ENCODE assay signal across 8 cellular contexts in the genomic region with DNA sequence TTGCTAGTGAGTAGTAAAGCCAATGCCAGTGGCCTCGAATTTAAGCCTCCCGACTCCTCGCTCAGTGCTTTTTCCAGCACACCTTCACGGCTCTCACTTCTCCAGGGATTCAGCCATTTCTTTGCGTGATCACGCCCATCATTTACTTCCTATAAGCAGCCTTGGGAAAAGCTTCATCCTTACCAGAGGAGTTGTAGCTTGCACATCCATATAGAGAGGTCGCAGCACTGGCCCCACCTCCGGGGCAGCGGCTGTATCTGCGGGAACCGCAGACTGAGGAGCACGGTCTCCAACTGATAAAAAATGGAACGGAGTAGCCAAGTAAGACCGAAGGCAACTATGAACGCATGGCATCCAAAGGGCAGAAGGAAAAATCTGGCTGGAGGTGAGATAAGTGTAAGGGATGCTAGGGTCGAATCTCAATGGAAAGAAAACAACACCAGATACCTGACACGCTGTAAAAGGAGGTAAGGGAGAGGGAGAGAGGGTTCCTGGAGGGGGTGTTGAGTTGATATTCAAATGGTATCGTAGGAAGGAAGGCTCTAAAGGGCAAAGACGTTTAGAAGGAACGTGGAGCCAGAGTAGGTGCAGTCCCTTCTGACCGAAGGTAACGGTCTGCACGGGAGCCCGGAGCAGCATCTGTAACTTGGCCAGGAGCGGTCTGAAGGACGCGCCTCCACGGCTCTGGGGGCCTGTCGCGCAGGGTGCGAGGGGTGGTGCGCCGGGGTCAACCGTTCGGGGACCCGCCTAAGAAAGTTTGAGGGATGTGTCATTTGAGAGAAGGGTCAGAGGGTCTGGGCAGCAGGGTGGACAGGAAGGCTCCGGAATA. TPM values are rescaled to one million over a fixed set of nuclear protein-coding genes. Genes with fewer than 3 reads are reported as not detected.
DNase-seq lines count a peak whose midpoint lies in the region; ATAC-seq, FAIRE-seq and TF ChIP-seq lines count a peak whose summit lies in the region.

No MANE protein-coding gene starts in this region.

- H3K4me3 ChIP-seq in HUES48 (ENCODE audit: low read depth, low read length) (peak overlapping the region; percentile 95), heart left ventricle (peak overlapping the region; percentile 68 to 99 (median 88)), prostate gland (peak overlapping the region; percentile 78 to 92)

- no peaks in the 10 kb centered on the region for H3K9me3 ChIP-seq in HUES48 (ENCODE audit: control insufficient read depth, insufficient read depth, low read length)
- H3K9me3 ChIP-seq in heart left ventricle = no peaks in the 10 kb centered on the region
- H3K9me3 ChIP-seq in prostate gland = no peaks in the 10 kb centered on the region

- TF ChIP-seq CTCF in heart left ventricle (IDR thresholded peaks at IDR 0.05) (no peak), prostate gland (IDR thresholded peaks at IDR 0.05) (no peak)

- TF ChIP-seq POLR2A in heart left ventricle (IDR thresholded peaks at IDR 0.05) (no peak), prostate gland (IDR thresholded peaks at IDR 0.05) (no peak)

- WGBS in heart left ventricle, 4 donors = 5 to 8% (median 7%) methylated on average over 36 to 37 of the region's 37 CpGs
- WGBS in prostate gland = 5% methylated on average over 28 of the region's 37 CpGs

- no peaks in the 10 kb centered on the region for H3K27me3 ChIP-seq in HUES48 (ENCODE audit: control insufficient read depth, insufficient read depth, low read length)
- no peaks in the 10 kb centered on the region for H3K27me3 ChIP-seq in heart left ventricle
- no peaks in the 10 kb centered on the region for H3K27me3 ChIP-seq in prostate gland (replicated peaks; ENCODE audit: insufficient read depth)

- H3K4me1 ChIP-seq in HUES48 (ENCODE audit: control insufficient read depth, insufficient read depth, low read length) (peaks cover 6% of the 10 kb centered on the region), heart left ventricle (peaks cover 4 to 26% (median 17%) of the 10 kb centered on the region in 12 donors), prostate gland (replicated peaks) (no peaks in the 10 kb centered on the region)

- ATAC-seq in heart left ventricle (peak; percentile 13 to 54 (median 42)), GM18873 (IDR thresholded peaks at IDR 0.05; ENCODE audit: low FRiP score, unreplicated experiment) (no peak)

- H3K36me3 ChIP-seq in HUES48 (ENCODE audit: control insufficient read depth, insufficient read depth, low read length) (peaks cover 47% of the 10 kb centered on the region), heart left ventricle (peaks cover 0 to 65% (median 60%) of the 10 kb centered on the region in 9 donors), prostate gland (peaks cover 0 to 9% of the 10 kb centered on the region in 2 donors)

- DNase-seq in AG20443 (ENCODE audit: low spot score) (peak; percentile 30), GM19239 (ENCODE audit: insufficient read length, low spot score) (no peak), heart left ventricle (peak in 1 of 5 donors; percentile 38), prostate gland (ENCODE audit: low spot score) (peak; percentile 10)
- peak; percentile 35 to 37 for DNase-seq in activated T-cell treated with anti-CD3 and anti-CD28 coated beads, Interleukin-2, amount 50 U/mL, for 48 hours
- DNase-seq in NK-92 treated with Interleukin-12 subunit alpha and Interleukin-12 subunit beta, amount 100 ng/mL, for 24 hours (lab: John Stamatoyannopoulos, UW) = no peak

- FAIRE-seq in GM19239 (lab: Jason Lieb, UNC) = peak; percentile 63

- intact Hi-C loops in heart left ventricle (cut with DNase I) = loop anchor here in 3 of 10 donors (1.0 to 10.0 kb wide), 6 partner anchors 44 to 236 kb away; partner anchors contain the start of gene RBM39 (in 1 of the 3)
- intact Hi-C loops in prostate gland (cut with DNase I) = loop anchor here (5.0 to 10.0 kb wide), 2 partner anchors 96 to 234 kb away; no protein-coding TSS in a partner anchor

- H3K27ac ChIP-seq in HUES48 (ENCODE audit: low read depth, low read length) (peak overlapping the region; percentile 92), heart left ventricle (peak overlapping the region; percentile 76 to 94 (median 91)), prostate gland (peak overlapping the region; percentile 84 to 85)

- H3K9ac ChIP-seq in HUES48 (ENCODE audit: low read depth, low read length) = peak overlapping the region; percentile 1; the same call in 1 of the 2 replicates

RNA-seq across cellular contexts. Expression of gene NFS1, which starts 0.6 kb away (rescaled TPM):
- total RNA-seq in heart left ventricle = 10 to 100 TPM; 38.1 to 67.5 (median 58.3) TPM
- 10 to 100 TPM; 27.4 to 59.9 TPM for polyA plus RNA-seq in heart left ventricle
- total RNA-seq in prostate gland = 10 to 100 TPM; 41.2 to 56.7 TPM

RNA-seq across cellular contexts. Expression of gene ROMO1, which starts 0.7 kb away (rescaled TPM):
- 100 to 1,000 TPM; 120 to 591 (median 174) TPM for total RNA-seq in heart left ventricle
- 100 to 1,000 TPM; 241 to 534 TPM for polyA plus RNA-seq in heart left ventricle
- total RNA-seq in prostate gland = 100 to 1,000 TPM; 249 to 320 TPM

RNA-seq across cellular contexts. Expression of gene CPNE1, which starts 33.8 kb away (rescaled TPM):
- total RNA-seq in heart left ventricle = 10 to 100 TPM; 25.7 to 75.6 (median 56.1) TPM
- 10 to 100 TPM; 37.8 to 55.4 TPM for polyA plus RNA-seq in heart left ventricle
- 10 to 100 TPM; 90.1 to 91.4 TPM for total RNA-seq in prostate gland

RNA-seq across cellular contexts. Expression of gene RBM12, which starts 33.8 kb away (rescaled TPM):
- total RNA-seq in heart left ventricle (10 to 100 TPM; 15.8 to 61.7 (median 44.4) TPM), prostate gland (10 to 100 TPM; 31.8 to 38.9 TPM)
- polyA plus RNA-seq in heart left ventricle = 10 to 100 TPM in 1 of 2 donors, 1 to 10 TPM in 1; 7.4 to 26.4 TPM

RNA-seq across cellular contexts. Expression of gene RBM39, which starts 43.5 kb away (rescaled TPM):
- total RNA-seq in heart left ventricle (100 to 1,000 TPM in 7 of 9 donors, 10 to 100 TPM in 2; 72.6 to 147 (median 112) TPM), prostate gland (100 to 1,000 TPM; 228 to 235 TPM)
- polyA plus RNA-seq in heart left ventricle = 100 to 1,000 TPM in 1 of 2 donors, 10 to 100 TPM in 1; 90.4 to 165 TPM

Comparison
In these comparisons a context has a peak if more than half of its experiments do, and no peak if none do; other contexts are left out.
1. DNase-seq: peak in AG20443 (single experiment), activated T-cell treated with anti-CD3 and anti-CD28 coated beads, Interleukin-2, amount 50 U/mL, for 48 hours (2 of 2) and prostate gland (single experiment); none in GM19239 (single experiment) and NK-92 treated with Interleukin-12 subunit alpha and Interleukin-12 subunit beta, amount 100 ng/mL, for 24 hours (single experiment).
2. Peak in every context shown above with its lines, with median percentiles within 50 percentile points of each other: H3K27ac ChIP-seq and H3K4me3 ChIP-seq.